Comparison of ENCODE assay signal across 18 cellular contexts in the genomic region with DNA sequence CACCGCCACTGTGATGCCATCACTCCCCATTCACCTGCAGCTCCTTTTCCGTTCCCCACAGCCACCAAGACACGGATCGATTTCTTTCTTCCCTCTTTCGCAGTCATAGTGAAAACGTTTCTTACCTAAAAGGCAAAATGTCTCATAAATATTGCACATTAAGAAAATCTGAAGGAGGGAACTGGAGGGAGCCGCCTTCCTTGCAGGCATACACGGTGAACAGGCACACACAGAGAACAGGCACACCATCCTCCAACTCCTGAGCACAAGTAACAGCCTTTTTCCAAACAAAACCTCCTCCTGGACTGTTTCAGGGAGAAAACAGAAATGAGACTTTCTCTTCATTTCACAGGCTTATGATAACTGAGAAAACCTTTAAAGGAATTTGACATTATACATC.
A peak's percentile ranks its signal among the peaks of the same experiment; 100 is the strongest.
DNase-seq lines count a peak whose midpoint lies in the region; TF ChIP-seq lines count a peak whose summit lies in the region.
"Had no signal": no experiment of that assay in that cellular context is flagged by ENCODE, and none has a peak within 500 bp of the region (broad histone marks: within the 10 kb centered on the region; RNA-seq: fewer than 3 reads in every experiment).

No MANE protein-coding gene starts in this region.

- DNase-seq in activated naive CD4-positive, alpha-beta T cell treated with Interleukin-2 at 50 U/mL for 16 hours, result no peak
- DNase-seq in putamen (ENCODE audit: low spot score), result peak; percentile 23
- DNase-seq in NCI-H2196 (lab: John Stamatoyannopoulos, UW; ENCODE audit: unreplicated experiment), result no peak
- no peak for DNase-seq in activated CD4-positive, alpha-beta T cell treated with anti-CD3 and anti-CD28 coated beads, Interleukin-2, amount 50 U/mL, for 4 hours
- DNase-seq: 8988T; ACHN; BE2C; C1 segment of cervical spinal cord; Caco-2; Calu3; CD4-positive, alpha-beta memory T cell; CD4-positive, CD25-positive, alpha-beta regulatory T cell; DMS79 treated with DMSO at 0.1 percent for 48 hours; GF-D8 had no signal

- H3K36me3 Mint-ChIP-seq in activated naive CD4-positive, alpha-beta T cell treated with anti-CD3 and anti-CD28 coated beads, Interleukin-2, amount 50 U/mL, for 24 hours, result peaks cover 31% of the 10 kb centered on the region

- no peaks in the 10 kb centered on the region for H3K9me3 Mint-ChIP-seq in activated naive CD4-positive, alpha-beta T cell treated with anti-CD3 and anti-CD28 coated beads, Interleukin-2, amount 50 U/mL, for 24 hours
- H3K9me3 Mint-ChIP-seq: CD4-positive, alpha-beta memory T cell had no signal

- H3K9me3 ChIP-seq in OCI-LY3 (ENCODE audit: insufficient read depth, low read length), result no peaks in the 10 kb centered on the region
- H3K9me3 ChIP-seq: BE2C, Caco-2 had no signal

- no peak overlapping the region for H3K4me3 ChIP-seq in OCI-LY3 (ENCODE audit: low read length)
- H3K4me3 ChIP-seq: BLaER1 had no signal

- no peak overlapping the region for H3K4me3 Mint-ChIP-seq in activated naive CD4-positive, alpha-beta T cell treated with anti-CD3 and anti-CD28 coated beads, Interleukin-2, amount 50 U/mL, for 24 hours
- H3K4me3 Mint-ChIP-seq: CD14-positive monocyte; CD4-positive, alpha-beta memory T cell; CD4-positive, CD25-positive, alpha-beta regulatory T cell had no signal

- peak overlapping the region; percentile 1 for H3K27ac Mint-ChIP-seq in activated naive CD4-positive, alpha-beta T cell treated with anti-CD3 and anti-CD28 coated beads, Interleukin-2, amount 50 U/mL, for 24 hours
- H3K27ac Mint-ChIP-seq: CD14-positive monocyte; CD4-positive, alpha-beta memory T cell; CD4-positive, CD25-positive, alpha-beta regulatory T cell had no signal

- no peak overlapping the region for H3K9ac ChIP-seq in OCI-LY3 (ENCODE audit: low read length)
- H3K9ac ChIP-seq: BLaER1 had no signal

- peaks cover 8% of the 10 kb centered on the region; the same call in 1 of the 2 replicates for H4K20me1 ChIP-seq in OCI-LY3 (ENCODE audit: insufficient read depth, low read length)

- no peak overlapping the region for H2AFZ ChIP-seq in OCI-LY3 (ENCODE audit: low read depth, low read length)

- no peaks in the 10 kb centered on the region; the same call in 1 of the 2 replicates for H3K79me2 ChIP-seq in OCI-LY3 (ENCODE audit: low read length)

- peaks cover 18% of the 10 kb centered on the region for H3K4me1 ChIP-seq in OCI-LY3 (ENCODE audit: low read length)
- H3K4me1 ChIP-seq: BE2C, BLaER1, Caco-2 had no signal

- no peak for TF ChIP-seq CTCF in OCI-LY3 (IDR thresholded peaks at IDR 0.05; ENCODE audit: low read depth, low read length)

- no peaks in the 10 kb centered on the region for H3K4me1 Mint-ChIP-seq in activated naive CD4-positive, alpha-beta T cell treated with anti-CD3 and anti-CD28 coated beads, Interleukin-2, amount 50 U/mL, for 24 hours

- H3K4me2 ChIP-seq in OCI-LY3 (ENCODE audit: low read length), result peak overlapping the region; percentile 17; the same call in 1 of the 2 replicates
- H3K4me2 ChIP-seq: BLaER1 had no signal

- H3K27ac ChIP-seq in OCI-LY3 (ENCODE audit: low read length), result peak overlapping the region; percentile 8; the same call in 1 of the 2 replicates
- H3K27ac ChIP-seq: BLaER1 had no signal

- H3K36me3 ChIP-seq in OCI-LY3 (replicated peaks; ENCODE audit: low read depth, low read length), result peaks cover 74% of the 10 kb centered on the region

- no peaks in the 10 kb centered on the region for H3K27me3 ChIP-seq in OCI-LY3 (ENCODE audit: low read depth, low read length)
- H3K27me3 ChIP-seq: BE2C, BLaER1 had no signal

- H3K27me3 Mint-ChIP-seq in activated naive CD4-positive, alpha-beta T cell treated with anti-CD3 and anti-CD28 coated beads, Interleukin-2, amount 50 U/mL, for 24 hours, result no peaks in the 10 kb centered on the region
- H3K27me3 Mint-ChIP-seq: CD4-positive, alpha-beta memory T cell; CD4-positive, CD25-positive, alpha-beta regulatory T cell had no signal
